8 cellular contexts compared by ENCODE assay signal in the genomic region with DNA sequence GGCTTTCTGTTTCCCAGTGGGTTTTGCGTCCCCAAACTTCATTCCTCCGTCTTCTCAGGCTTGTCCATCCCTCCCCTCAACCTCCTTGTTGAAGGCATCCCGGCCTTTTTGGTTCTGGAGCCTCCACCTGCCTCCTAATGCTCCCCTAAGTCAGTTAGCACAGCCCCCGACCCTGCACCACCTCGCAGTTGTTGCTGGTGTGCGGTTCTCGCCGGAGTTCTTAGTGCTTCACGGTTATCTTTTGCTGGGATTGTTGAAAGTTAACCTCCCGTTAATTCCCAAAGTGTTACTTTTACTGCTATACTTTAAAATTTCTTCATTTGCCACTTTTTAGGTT. TPM values are rescaled to one million over a fixed set of nuclear protein-coding genes. Genes with fewer than 3 reads are reported as not detected.
DNase-seq lines count a peak whose midpoint lies in the region; ATAC-seq and TF ChIP-seq lines count a peak whose summit lies in the region.

No MANE protein-coding gene starts in this region.

- no peaks in the 10 kb centered on the region for H3K27me3 ChIP-seq in CD8-positive, alpha-beta T cell (ENCODE audit: insufficient read depth, low read length)
- H3K27me3 ChIP-seq in OCI-LY1 (ENCODE audit: insufficient read depth, low read length) = no peaks in the 10 kb centered on the region; the same call in 1 of the 2 replicates
- H3K27me3 ChIP-seq in neuron (ENCODE audit: insufficient read depth, low read length) = no peaks in the 10 kb centered on the region

- peaks cover 4% of the 10 kb centered on the region; the same call in 1 of the 2 replicates for H3K79me2 ChIP-seq in OCI-LY1 (ENCODE audit: insufficient read depth, low read length)

- H3K36me3 ChIP-seq in CD8-positive, alpha-beta T cell (ENCODE audit: insufficient read depth, low read length) = no peaks in the 10 kb centered on the region
- peaks cover 21% of the 10 kb centered on the region for H3K36me3 ChIP-seq in OCI-LY1 (ENCODE audit: insufficient read depth, low read length)
- peaks cover 2% of the 10 kb centered on the region for H3K36me3 ChIP-seq in neuron (ENCODE audit: insufficient read depth, low read length)

- peaks cover 21% of the 10 kb centered on the region for H3K4me1 ChIP-seq in CD8-positive, alpha-beta T cell (ENCODE audit: insufficient read depth, low read length)
- H3K4me1 ChIP-seq in OCI-LY1 (ENCODE audit: insufficient read depth, low read length, severe bottlenecking) (peaks cover 19% of the 10 kb centered on the region), neuron (ENCODE audit: insufficient read depth, low read length) (peaks cover 17% of the 10 kb centered on the region)

- peak overlapping the region; percentile 79 for H3K4me2 ChIP-seq in OCI-LY1 (ENCODE audit: low read length)

- CTCF ChIA-PET in CD8-positive, alpha-beta T cell (lab: Charles Lee) = interaction anchor here (0.9 to 1.5 kb wide), 2 partner anchors 57 to 107 kb away, joined by 3 to 4 read pairs; no protein-coding TSS in a partner anchor

- peaks cover 37% of the 10 kb centered on the region for H3K36me3 Mint-ChIP-seq in CD8-positive, alpha-beta T cell
- H3K36me3 Mint-ChIP-seq in endothelial cell (ENCODE audit: low read depth, unreplicated experiment) = peaks cover 18% of the 10 kb centered on the region

- no peak for TF ChIP-seq CTCF in CD8-positive, alpha-beta T cell (IDR thresholded peaks at IDR 0.05)
- no peak for TF ChIP-seq CTCF in OCI-LY1 (IDR thresholded peaks at IDR 0.05; ENCODE audit: low read length)
- no peak for TF ChIP-seq CTCF in endothelial cell (IDR thresholded peaks at IDR 0.05; ENCODE audit: unreplicated experiment)

- peaks cover 3% of the 10 kb centered on the region for H3K9me3 Mint-ChIP-seq in CD8-positive, alpha-beta T cell
- H3K9me3 Mint-ChIP-seq in endothelial cell (ENCODE audit: unreplicated experiment) = no peaks in the 10 kb centered on the region

- H3K9ac ChIP-seq in OCI-LY1 (ENCODE audit: low read length) = peak overlapping the region; percentile 82

- peak; percentile 17 for ATAC-seq in CD8-positive, alpha-beta T cell
- peak; percentile 22 for ATAC-seq in GM21737 (IDR thresholded peaks at IDR 0.05; ENCODE audit: unreplicated experiment)

- no peak overlapping the region for H2AFZ ChIP-seq in OCI-LY1 (ENCODE audit: low read length)
- peak overlapping the region; percentile 51 for H2AFZ ChIP-seq in neuron (ENCODE audit: low read depth, low read length)

- no peaks in the 10 kb centered on the region for H3K27me3 Mint-ChIP-seq in CD8-positive, alpha-beta T cell (ENCODE audit: low read depth)
- H3K27me3 Mint-ChIP-seq in endothelial cell (ENCODE audit: unreplicated experiment) = peaks cover 7% of the 10 kb centered on the region

- no peaks in the 10 kb centered on the region for H4K20me1 ChIP-seq in OCI-LY1 (ENCODE audit: insufficient read depth, low read length)

- POLR2A ChIA-PET in CD8-positive, alpha-beta T cell (lab: Charles Lee) = interaction anchor here (0.9 kb wide), 1 partner anchor 63 kb away, joined by 3 read pairs; no protein-coding TSS in a partner anchor

- DNase-seq in CD8-positive, alpha-beta T cell = peak in 1 of 7 experiments; percentile 40
- DNase-seq in endothelial cell (ENCODE audit: low spot score) (no peak), DMS153 (lab: John Stamatoyannopoulos, UW) (no peak), NAMALWA (ENCODE audit: low spot score) (no peak), NCI-H2171 treated with DMSO at 0.1 percent for 48 hours (lab: John Stamatoyannopoulos, UW) (no peak)

- no peaks in the 10 kb centered on the region for H3K9me3 ChIP-seq in CD8-positive, alpha-beta T cell (ENCODE audit: low read length)
- H3K9me3 ChIP-seq in OCI-LY1 (ENCODE audit: low read length) (peaks cover 4% of the 10 kb centered on the region; the same call in 1 of the 2 replicates), neuron (ENCODE audit: low read length) (peaks cover 4% of the 10 kb centered on the region)

- peak overlapping the region; percentile 92 for H3K4me3 Mint-ChIP-seq in CD8-positive, alpha-beta T cell
- H3K4me3 Mint-ChIP-seq in endothelial cell (ENCODE audit: unreplicated experiment) = peak overlapping the region; percentile 97

- H3K27ac ChIP-seq in CD8-positive, alpha-beta T cell (ENCODE audit: low read depth, low read length) = peak overlapping the region; percentile 97
- H3K27ac ChIP-seq in OCI-LY1 (ENCODE audit: low read depth, low read length, poor library complexity, severe bottlenecking) = no peak overlapping the region

- H3K9me2 ChIP-seq in OCI-LY1 (ENCODE audit: low read depth, low read length) = no peaks in the 10 kb centered on the region

- intact Hi-C loops in CD8-positive, alpha-beta T cell (cut with DNase I, micrococcal nuclease) = loop anchor here (1.0 to 10.0 kb wide), 12 partner anchors 54 to 1531 kb away; a partner anchor contains a TSS

- H3K4me1 Mint-ChIP-seq in CD8-positive, alpha-beta T cell (ENCODE audit: low read depth) = peaks cover 59% of the 10 kb centered on the region
- H3K4me1 Mint-ChIP-seq in endothelial cell (ENCODE audit: unreplicated experiment) = peaks cover 12% of the 10 kb centered on the region

- peak overlapping the region; percentile 99 for H3K27ac Mint-ChIP-seq in CD8-positive, alpha-beta T cell
- H3K27ac Mint-ChIP-seq in endothelial cell (ENCODE audit: unreplicated experiment) = peak overlapping the region; percentile 99

- H3K4me3 ChIP-seq in CD8-positive, alpha-beta T cell (ENCODE audit: low read depth, low read length) = peak overlapping the region; percentile 96
- peak overlapping the region; percentile 87 for H3K4me3 ChIP-seq in OCI-LY1 (ENCODE audit: low read depth, low read length, poor library complexity, severe bottlenecking)
- peak overlapping the region; percentile 77 for H3K4me3 ChIP-seq in neuron (ENCODE audit: low read length)

- H3F3A ChIP-seq in OCI-LY1 (ENCODE audit: insufficient read depth, low read length) = no peaks in the 10 kb centered on the region

RNA-seq across cellular contexts. Expression of a gene that starts 0.4 kb away (rescaled TPM):
- total RNA-seq in CD8-positive, alpha-beta T cell = 10 to 100 TPM; 16.4 to 19.6 TPM
- 24.5 TPM for total RNA-seq in endothelial cell (ENCODE audit: unreplicated experiment)

RNA-seq across cellular contexts. Expression of a gene that starts 54.2 kb away (rescaled TPM):
- total RNA-seq in CD8-positive, alpha-beta T cell = 10 to 100 TPM; 62.0 to 72.8 TPM
- 102 TPM for total RNA-seq in endothelial cell (ENCODE audit: unreplicated experiment)
